1 cellular context compared by ENCODE assay signal in the genomic region with DNA sequence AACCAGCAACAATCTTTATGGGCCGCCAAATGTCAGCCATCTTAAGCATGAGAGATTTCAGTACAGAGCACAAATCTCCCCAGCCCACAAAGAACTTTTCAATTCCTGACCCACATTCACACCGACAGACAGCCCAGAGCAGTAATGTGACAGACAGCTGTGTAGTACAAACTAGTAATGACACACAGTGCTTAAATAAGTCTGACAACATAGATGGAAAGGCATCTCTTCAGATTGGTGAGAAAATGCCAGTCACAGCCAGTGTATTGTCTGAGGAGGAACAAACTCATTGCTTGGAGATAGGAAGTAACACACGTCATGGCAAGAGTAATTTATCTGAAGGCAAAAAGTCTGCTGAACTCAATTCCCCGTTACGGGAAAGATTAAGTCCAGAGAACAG.
TF ChIP-seq lines count a peak whose summit lies in the region.

No MANE protein-coding gene starts in this region.

TF ChIP-seq in GM12878, 131 proteins besides CTCF, POLR2A, EP300 and RAD21:
- TF ChIP-seq PML (IDR thresholded peaks at IDR 0.05; ENCODE audit: low read length) (no peak), ZNF384 (IDR thresholded peaks at IDR 0.05; ENCODE audit: borderline replicate concordance, low read depth, low read length) (no peak), ZSCAN29 (IDR thresholded peaks at IDR 0.05) (no peak), TCF7 (IDR thresholded peaks at IDR 0.05; ENCODE audit: borderline replicate concordance) (no peak), CBFB (IDR thresholded peaks at IDR 0.05; ENCODE audit: low read depth) (no peak), SPI1 (IDR thresholded peaks at IDR 0.05; ENCODE audit: borderline replicate concordance, insufficient read depth, low read depth, low read length) (no peak)
- TF ChIP-seq, protein P1, sequence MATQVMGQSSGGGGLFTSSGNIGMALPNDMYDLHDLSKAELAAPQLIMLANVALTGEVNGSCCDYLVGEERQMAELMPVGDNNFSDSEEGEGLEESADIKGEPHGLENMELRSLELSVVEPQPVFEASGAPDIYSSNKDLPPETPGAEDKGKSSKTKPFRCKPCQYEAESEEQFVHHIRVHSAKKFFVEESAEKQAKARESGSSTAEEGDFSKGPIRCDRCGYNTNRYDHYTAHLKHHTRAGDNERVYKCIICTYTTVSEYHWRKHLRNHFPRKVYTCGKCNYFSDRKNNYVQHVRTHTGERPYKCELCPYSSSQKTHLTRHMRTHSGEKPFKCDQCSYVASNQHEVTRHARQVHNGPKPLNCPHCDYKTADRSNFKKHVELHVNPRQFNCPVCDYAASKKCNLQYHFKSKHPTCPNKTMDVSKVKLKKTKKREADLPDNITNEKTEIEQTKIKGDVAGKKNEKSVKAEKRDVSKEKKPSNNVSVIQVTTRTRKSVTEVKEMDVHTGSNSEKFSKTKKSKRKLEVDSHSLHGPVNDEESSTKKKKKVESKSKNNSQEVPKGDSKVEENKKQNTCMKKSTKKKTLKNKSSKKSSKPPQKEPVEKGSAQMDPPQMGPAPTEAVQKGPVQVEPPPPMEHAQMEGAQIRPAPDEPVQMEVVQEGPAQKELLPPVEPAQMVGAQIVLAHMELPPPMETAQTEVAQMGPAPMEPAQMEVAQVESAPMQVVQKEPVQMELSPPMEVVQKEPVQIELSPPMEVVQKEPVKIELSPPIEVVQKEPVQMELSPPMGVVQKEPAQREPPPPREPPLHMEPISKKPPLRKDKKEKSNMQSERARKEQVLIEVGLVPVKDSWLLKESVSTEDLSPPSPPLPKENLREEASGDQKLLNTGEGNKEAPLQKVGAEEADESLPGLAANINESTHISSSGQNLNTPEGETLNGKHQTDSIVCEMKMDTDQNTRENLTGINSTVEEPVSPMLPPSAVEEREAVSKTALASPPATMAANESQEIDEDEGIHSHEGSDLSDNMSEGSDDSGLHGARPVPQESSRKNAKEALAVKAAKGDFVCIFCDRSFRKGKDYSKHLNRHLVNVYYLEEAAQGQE (IDR thresholded peaks at IDR 0.05; ENCODE audit: low read depth, low read length): no peak
